Comparison of ENCODE assay signal across 8 cellular contexts in the genomic region with DNA sequence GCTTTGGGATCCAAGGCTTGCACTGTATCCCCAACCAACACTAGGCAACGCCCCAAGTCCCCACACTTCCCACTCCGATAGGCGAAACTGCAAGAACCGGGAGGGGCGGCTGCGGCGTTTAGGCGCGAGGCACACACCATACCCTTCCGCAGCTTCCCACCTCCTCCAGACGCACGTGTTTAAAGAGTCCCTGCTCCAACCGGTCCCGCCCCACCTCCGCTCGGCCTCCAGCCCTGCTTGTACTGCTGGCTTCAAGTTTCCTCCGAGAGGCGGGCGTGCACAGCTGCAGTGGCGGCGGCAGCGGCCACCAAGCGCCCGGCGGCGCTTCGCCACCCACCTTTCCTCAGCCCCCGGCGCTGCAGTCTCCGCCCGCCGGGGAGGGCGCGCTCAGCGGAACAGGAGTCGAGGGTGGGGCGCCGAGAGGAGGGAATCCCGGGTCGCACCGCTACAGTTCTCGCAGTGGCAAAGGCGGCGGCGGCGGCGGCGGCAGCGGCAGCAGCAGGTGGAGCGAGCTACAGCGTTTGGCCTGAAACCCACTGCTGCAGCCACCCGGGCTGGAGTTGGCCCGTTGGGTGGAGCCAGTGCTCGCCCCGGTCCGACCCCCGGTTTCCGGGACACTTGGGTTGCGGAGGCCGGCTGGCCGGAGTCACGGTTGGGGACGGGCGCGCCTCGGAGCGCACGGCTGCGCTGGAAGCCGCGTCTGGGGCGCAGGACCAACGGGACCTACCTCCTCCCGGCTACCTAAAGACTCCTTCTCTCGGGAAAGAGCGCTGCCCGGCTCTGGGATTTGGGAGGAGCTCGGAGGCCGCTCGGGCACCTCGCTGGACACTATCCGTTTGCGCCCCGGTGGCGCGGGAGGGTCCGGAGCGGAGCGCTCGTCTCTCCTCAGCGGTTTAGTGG. TPM values are rescaled to one million over a fixed set of nuclear protein-coding genes. Genes with fewer than 3 reads are reported as not detected.
A peak's percentile ranks its signal among the peaks of the same experiment; 100 is the strongest.
DNase-seq lines count a peak whose midpoint lies in the region; TF ChIP-seq lines count a peak whose summit lies in the region.

A gene (plus strand): TSS at position 457 of the 900 bp plus-strand sequence. CDS start 858 bp downstream, outside the sequence.

- peak within 1 kb of the TSS; percentile 66 for H3K4me3 Mint-ChIP-seq in progenitor cell of endocrine pancreas (ENCODE audit: low read depth)

- no peak within 1 kb of the TSS for H3K27ac ChIP-seq in substantia nigra (ENCODE audit: low read depth, low read length, poor library complexity, severe bottlenecking)

- peak within 1 kb of the TSS; percentile 59 for H3K4me3 ChIP-seq in fibroblast of pulmonary artery (replicated peaks; ENCODE audit: low read depth, low read length)

- peak; percentile 51 for DNase-seq in SIG-M5 treated with dmso at 0.1 percent for 504 hours (lab: John Stamatoyannopoulos, UW; ENCODE audit: unreplicated experiment)
- no peak for DNase-seq in SIG-M5 (lab: John Stamatoyannopoulos, UW)
- peak; percentile 94 for DNase-seq in NCI-H2171 (lab: John Stamatoyannopoulos, UW)
- peak; percentile 74 for DNase-seq in activated CD8-positive, alpha-beta memory T cell treated with anti-CD3 and anti-CD28 coated beads for 24 hours
- DNase-seq in fibroblast of pulmonary artery (ENCODE audit: low read depth) = peak; percentile 61
- DNase-seq in progenitor cell of endocrine pancreas (ENCODE audit: low spot score, unreplicated experiment) = peak; percentile 56
- DNase-seq in substantia nigra (lab: John Stamatoyannopoulos, UW) = no peak
- no peak for DNase-seq in H4 (ENCODE audit: low spot score)

- peaks cover 75% of the 10 kb centered on the region for H3K27me3 Mint-ChIP-seq in progenitor cell of endocrine pancreas

- TF ChIP-seq CTCF in fibroblast of pulmonary artery (IDR thresholded peaks at IDR 0.05; ENCODE audit: low read length, missing control alignments) (no peak), progenitor cell of endocrine pancreas (IDR thresholded peaks at IDR 0.05; ENCODE audit: unreplicated experiment) (peak; percentile 17)

- peaks cover 7% of the 10 kb centered on the region for H3K4me1 Mint-ChIP-seq in progenitor cell of endocrine pancreas (ENCODE audit: low read depth)

- H3K9me3 Mint-ChIP-seq in progenitor cell of endocrine pancreas (ENCODE audit: low read depth) = no peaks in the 10 kb centered on the region

- H3K36me3 Mint-ChIP-seq in progenitor cell of endocrine pancreas (ENCODE audit: insufficient read depth) = no peaks in the 10 kb centered on the region

- H3K27ac Mint-ChIP-seq in progenitor cell of endocrine pancreas = no peak within 1 kb of the TSS

RNA-seq across cellular contexts. Expression of the gene that starts here (rescaled TPM):
- 3.2 and 3.7 TPM in 2 replicates for total RNA-seq in progenitor cell of endocrine pancreas
- 0.41 and 2.5 TPM in 2 replicates for total RNA-seq in H4 (2014; rRNA removed; shearing (Covaris generic))

Comparison
In these comparisons a context has a peak if more than half of its experiments do, and no peak if none do; other contexts are left out.
1. DNase-seq: peak in SIG-M5 treated with dmso at 0.1 percent for 504 hours (single experiment), NCI-H2171 (single experiment), activated CD8-positive, alpha-beta memory T cell treated with anti-CD3 and anti-CD28 coated beads for 24 hours (single experiment), fibroblast of pulmonary artery (single experiment) and progenitor cell of endocrine pancreas (single experiment); none in SIG-M5 (single experiment), substantia nigra (0 of 49) and H4 (single experiment).